2 cellular contexts compared by ENCODE assay signal in the genomic region with DNA sequence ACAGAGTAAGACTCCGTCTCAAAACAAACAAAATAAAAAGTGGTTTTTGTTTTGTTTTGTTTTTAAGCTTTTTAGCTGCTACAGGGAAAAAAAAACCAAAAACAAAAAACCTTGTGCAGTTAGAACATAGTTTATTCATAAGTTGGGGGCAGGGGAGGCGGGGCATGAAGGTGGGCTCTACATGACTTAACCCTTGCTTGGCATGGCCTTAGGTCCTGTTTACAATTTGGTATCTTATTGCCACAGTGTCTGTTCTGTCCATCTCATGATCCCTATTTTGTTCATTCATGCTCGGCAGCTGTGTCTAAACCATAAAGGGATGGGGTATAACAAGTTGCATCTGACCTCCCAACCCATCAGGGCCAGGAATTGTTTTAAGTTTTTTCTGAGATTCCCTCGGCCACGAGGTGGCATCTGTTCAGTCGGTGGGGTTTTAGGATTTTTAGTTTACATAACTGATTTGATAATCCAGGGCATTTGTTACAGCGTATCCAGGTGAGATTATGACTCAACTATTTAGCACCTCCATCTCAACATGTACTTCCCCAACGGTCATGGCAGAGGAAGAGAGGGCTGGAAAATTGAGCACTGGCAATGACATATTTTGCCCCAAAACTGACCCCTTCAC.
TF ChIP-seq lines count a peak whose summit lies in the region.

No MANE protein-coding gene starts in this region.

TF ChIP-seq in HCT116, 20 proteins besides CTCF, POLR2A, EP300 and RAD21:
- TF ChIP-seq JUND (IDR thresholded peaks at IDR 0.05): no peak
- no peak for TF ChIP-seq ZNF274 (IDR thresholded peaks at IDR 0.05; ENCODE audit: low read depth, low read length)
- no peak for TF ChIP-seq FOSL1 (IDR thresholded peaks at IDR 0.05; ENCODE audit: low read depth)
- TF ChIP-seq, protein P1, sequence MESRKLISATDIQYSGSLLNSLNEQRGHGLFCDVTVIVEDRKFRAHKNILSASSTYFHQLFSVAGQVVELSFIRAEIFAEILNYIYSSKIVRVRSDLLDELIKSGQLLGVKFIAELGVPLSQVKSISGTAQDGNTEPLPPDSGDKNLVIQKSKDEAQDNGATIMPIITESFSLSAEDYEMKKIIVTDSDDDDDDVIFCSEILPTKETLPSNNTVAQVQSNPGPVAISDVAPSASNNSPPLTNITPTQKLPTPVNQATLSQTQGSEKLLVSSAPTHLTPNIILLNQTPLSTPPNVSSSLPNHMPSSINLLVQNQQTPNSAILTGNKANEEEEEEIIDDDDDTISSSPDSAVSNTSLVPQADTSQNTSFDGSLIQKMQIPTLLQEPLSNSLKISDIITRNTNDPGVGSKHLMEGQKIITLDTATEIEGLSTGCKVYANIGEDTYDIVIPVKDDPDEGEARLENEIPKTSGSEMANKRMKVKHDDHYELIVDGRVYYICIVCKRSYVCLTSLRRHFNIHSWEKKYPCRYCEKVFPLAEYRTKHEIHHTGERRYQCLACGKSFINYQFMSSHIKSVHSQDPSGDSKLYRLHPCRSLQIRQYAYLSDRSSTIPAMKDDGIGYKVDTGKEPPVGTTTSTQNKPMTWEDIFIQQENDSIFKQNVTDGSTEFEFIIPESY (IDR thresholded peaks at IDR 0.05; ENCODE audit: extremely low read depth, insufficient replicate concordance, low read length): no peak
- TF ChIP-seq TCF7L2 (IDR thresholded peaks at IDR 0.05; ENCODE audit: borderline replicate concordance, extremely low read depth, insufficient read depth, insufficient read length): no peak
- no peak for TF ChIP-seq ZFX (IDR thresholded peaks at IDR 0.05)
- TF ChIP-seq SIN3A (IDR thresholded peaks at IDR 0.05; ENCODE audit: low read depth): no peak
- TF ChIP-seq CBX3 (IDR thresholded peaks at IDR 0.05; ENCODE audit: low read depth): no peak
- no peak for TF ChIP-seq SRF (IDR thresholded peaks at IDR 0.05; ENCODE audit: low read depth)
- TF ChIP-seq, protein P2, sequence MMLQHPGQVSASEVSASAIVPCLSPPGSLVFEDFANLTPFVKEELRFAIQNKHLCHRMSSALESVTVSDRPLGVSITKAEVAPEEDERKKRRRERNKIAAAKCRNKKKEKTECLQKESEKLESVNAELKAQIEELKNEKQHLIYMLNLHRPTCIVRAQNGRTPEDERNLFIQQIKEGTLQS (IDR thresholded peaks at IDR 0.05): no peak
TF ChIP-seq in HCT116: peak in this region for 0.

TF ChIP-seq in SK-N-SH treated with all-trans-retinoic acid at 6 μM for 48 hours, 23 proteins besides CTCF, POLR2A, EP300 and RAD21:
- TF ChIP-seq, protein P3, sequence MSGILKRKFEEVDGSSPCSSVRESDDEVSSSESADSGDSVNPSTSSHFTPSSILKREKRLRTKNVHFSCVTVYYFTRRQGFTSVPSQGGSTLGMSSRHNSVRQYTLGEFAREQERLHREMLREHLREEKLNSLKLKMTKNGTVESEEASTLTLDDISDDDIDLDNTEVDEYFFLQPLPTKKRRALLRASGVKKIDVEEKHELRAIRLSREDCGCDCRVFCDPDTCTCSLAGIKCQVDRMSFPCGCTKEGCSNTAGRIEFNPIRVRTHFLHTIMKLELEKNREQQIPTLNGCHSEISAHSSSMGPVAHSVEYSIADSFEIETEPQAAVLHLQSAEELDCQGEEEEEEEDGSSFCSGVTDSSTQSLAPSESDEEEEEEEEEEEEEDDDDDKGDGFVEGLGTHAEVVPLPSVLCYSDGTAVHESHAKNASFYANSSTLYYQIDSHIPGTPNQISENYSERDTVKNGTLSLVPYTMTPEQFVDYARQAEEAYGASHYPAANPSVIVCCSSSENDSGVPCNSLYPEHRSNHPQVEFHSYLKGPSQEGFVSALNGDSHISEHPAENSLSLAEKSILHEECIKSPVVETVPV (CRISPR knock-in tag; IDR thresholded peaks at IDR 0.05): no peak
- no peak for TF ChIP-seq ISL1 (CRISPR knock-in tag; IDR thresholded peaks at IDR 0.05)
- no peak for TF ChIP-seq TOX (CRISPR knock-in tag; IDR thresholded peaks at IDR 0.05; ENCODE audit: borderline replicate concordance)
- TF ChIP-seq, protein P4, sequence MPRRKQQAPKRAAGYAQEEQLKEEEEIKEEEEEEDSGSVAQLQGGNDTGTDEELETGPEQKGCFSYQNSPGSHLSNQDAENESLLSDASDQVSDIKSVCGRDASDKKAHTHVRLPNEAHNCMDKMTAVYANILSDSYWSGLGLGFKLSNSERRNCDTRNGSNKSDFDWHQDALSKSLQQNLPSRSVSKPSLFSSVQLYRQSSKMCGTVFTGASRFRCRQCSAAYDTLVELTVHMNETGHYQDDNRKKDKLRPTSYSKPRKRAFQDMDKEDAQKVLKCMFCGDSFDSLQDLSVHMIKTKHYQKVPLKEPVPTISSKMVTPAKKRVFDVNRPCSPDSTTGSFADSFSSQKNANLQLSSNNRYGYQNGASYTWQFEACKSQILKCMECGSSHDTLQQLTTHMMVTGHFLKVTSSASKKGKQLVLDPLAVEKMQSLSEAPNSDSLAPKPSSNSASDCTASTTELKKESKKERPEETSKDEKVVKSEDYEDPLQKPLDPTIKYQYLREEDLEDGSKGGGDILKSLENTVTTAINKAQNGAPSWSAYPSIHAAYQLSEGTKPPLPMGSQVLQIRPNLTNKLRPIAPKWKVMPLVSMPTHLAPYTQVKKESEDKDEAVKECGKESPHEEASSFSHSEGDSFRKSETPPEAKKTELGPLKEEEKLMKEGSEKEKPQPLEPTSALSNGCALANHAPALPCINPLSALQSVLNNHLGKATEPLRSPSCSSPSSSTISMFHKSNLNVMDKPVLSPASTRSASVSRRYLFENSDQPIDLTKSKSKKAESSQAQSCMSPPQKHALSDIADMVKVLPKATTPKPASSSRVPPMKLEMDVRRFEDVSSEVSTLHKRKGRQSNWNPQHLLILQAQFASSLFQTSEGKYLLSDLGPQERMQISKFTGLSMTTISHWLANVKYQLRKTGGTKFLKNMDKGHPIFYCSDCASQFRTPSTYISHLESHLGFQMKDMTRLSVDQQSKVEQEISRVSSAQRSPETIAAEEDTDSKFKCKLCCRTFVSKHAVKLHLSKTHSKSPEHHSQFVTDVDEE (CRISPR knock-in tag; IDR thresholded peaks at IDR 0.05): no peak
